ENCODE assay signal across 17 cellular contexts in genomic region chr12:122749569-122750332, GRCh38. TPM values are rescaled to one million over a fixed set of nuclear protein-coding genes. Genes with fewer than 3 reads are reported as not detected.
A peak's percentile ranks its signal among the peaks of the same experiment; 100 is the strongest.
DNase-seq lines count a peak whose midpoint lies in the region; ATAC-seq and TF ChIP-seq lines count a peak whose summit lies in the region.
"Had no signal": no experiment of that assay in that cellular context is flagged by ENCODE, and none has a peak within 500 bp of the region (broad histone marks: within the 10 kb centered on the region; RNA-seq: fewer than 3 reads in every experiment).

No MANE protein-coding gene starts in this region.

- no peak for ATAC-seq in HG03469 (IDR thresholded peaks at IDR 0.05; ENCODE audit: unreplicated experiment)
- ATAC-seq: esophagus mucosa; stimulated activated naive CD8-positive, alpha-beta T cell treated with anti-CD3 and anti-CD28 coated beads, Interleukin-15, Interleukin-2, amounts not matched to agents 100 U/mL and 50 U/mL, for 24 hours had no signal

- peaks cover 0 to 5% of the 10 kb centered on the region in 2 donors for H3K4me1 ChIP-seq in esophagus (ENCODE audit: control insufficient read depth in 2 of 2, insufficient read depth in 2 of 2, low read length in 1 of 2)
- H3K4me1 ChIP-seq in vagina: peaks cover 18% of the 10 kb centered on the region

- BruUV-seq in MCF 10A (replicated peaks; lab: Mats Ljungman, UMichigan): no TSS peak

- POLR2A ChIA-PET in MCF 10A (lab: Yijun Ruan, JAX): no interaction called here

- intact Hi-C loops in MCF 10A (cut with micrococcal nuclease): loop anchor here (5.0 to 10.0 kb wide), 2 partner anchors 203 to 225 kb away; partner anchors contain the start of genes KNTC1 and RSRC2
- intact Hi-C loops in vagina (cut with DNase I): no loop called here
- intact Hi-C loops in cardiac septum (cut with DNase I): loop anchor here (5.0 kb wide), 1 partner anchor 222 kb away; the partner anchor contains the start of genes KNTC1 and RSRC2

- peak; percentile 88 to 99 for DNase-seq in T47D (ENCODE audit: low read depth in 1 of 2, low spot score in 1 of 2)
- no peak for DNase-seq in MCF 10A (ENCODE audit: unreplicated experiment)
- peak; percentile 98 for DNase-seq in NCI-H69 (lab: John Stamatoyannopoulos, UW)
- DNase-seq in vagina (ENCODE audit: extremely low spot score in 2 of 2): no peak
- no peak for DNase-seq in cardiac septum (ENCODE audit: low spot score)
- no peak for DNase-seq in hepatic stellate cell (ENCODE audit: low spot score)
- DNase-seq: activated CD8-positive, alpha-beta memory T cell treated with anti-CD3 and anti-CD28 coated beads for 24 hours; activated naive CD4-positive, alpha-beta T cell treated with anti-CD3 and anti-CD28 coated beads for 36 hours; GDM1; NCI-H1048; stimulated activated naive CD8-positive, alpha-beta T cell treated with anti-CD3 and anti-CD28 coated beads, Interleukin-15, Interleukin-2, amounts not matched to agents 100 U/mL and 50 U/mL, for 24 hours had no signal

- H3K9me3 Mint-ChIP-seq in MCF 10A (ENCODE audit: unreplicated experiment): no peaks in the 10 kb centered on the region
- H3K9me3 Mint-ChIP-seq: activated naive CD4-positive, alpha-beta T cell treated with anti-CD3 and anti-CD28 coated beads for 36 hours; memory B cell had no signal

- no peak for TF ChIP-seq CTCF in MCF 10A (IDR thresholded peaks at IDR 0.05; ENCODE audit: unreplicated experiment)
- no peak for TF ChIP-seq CTCF in vagina (IDR thresholded peaks at IDR 0.05)

- H3K36me3 ChIP-seq in esophagus (ENCODE audit: control insufficient read depth in 2 of 2, insufficient read depth in 2 of 2, low read length in 1 of 2) (peaks cover 0 to 2% of the 10 kb centered on the region in 2 donors), vagina (peaks cover 0 to 7% of the 10 kb centered on the region in 2 donors)

- H3K27me3 ChIP-seq in esophagus (ENCODE audit: control insufficient read depth in 1 of 2, insufficient read depth in 2 of 2, low read length in 2 of 2) (no peaks in the 10 kb centered on the region), vagina (no peaks in the 10 kb centered on the region)

- no peaks in the 10 kb centered on the region for H3K9me3 ChIP-seq in esophagus (ENCODE audit: control insufficient read depth in 2 of 2, insufficient read depth in 1 of 2, low read depth in 1 of 2, low read length in 1 of 2)
- H3K9me3 ChIP-seq in vagina: no peaks in the 10 kb centered on the region

- H3K4me3 ChIP-seq in esophagus (ENCODE audit: low read depth in 1 of 2, low read length in 2 of 2) (no peak overlapping the region), vagina (no peak overlapping the region)

- CTCF ChIA-PET in MCF 10A (lab: Yijun Ruan, JAX): interaction anchor here (0.6 to 1.2 kb wide), 3 partner anchors 11 to 797 kb away, joined by 3 to 6 read pairs (median 3); no protein-coding TSS in a partner anchor

- H3K36me3 Mint-ChIP-seq in MCF 10A (ENCODE audit: insufficient read depth, unreplicated experiment): peaks cover 14% of the 10 kb centered on the region

- in situ Hi-C loops in T47D (cut with HindIII; ENCODE audit: low pct_unique_long_range_greater_than_20kb, low sequenced_read_pairs): no loop called here

- TF ChIP-seq POLR2A in vagina (IDR thresholded peaks at IDR 0.05): no peak

- H3K27me3 Mint-ChIP-seq in MCF 10A (ENCODE audit: insufficient read depth, unreplicated experiment): no peaks in the 10 kb centered on the region
- H3K27me3 Mint-ChIP-seq: B cell, memory B cell had no signal

- H3K27ac Mint-ChIP-seq in MCF 10A (ENCODE audit: low read depth, unreplicated experiment): no peak overlapping the region
- H3K27ac Mint-ChIP-seq: activated naive CD4-positive, alpha-beta T cell treated with anti-CD3 and anti-CD28 coated beads for 36 hours; memory B cell had no signal

- WGBS in esophagus, 2 donors: 72 to 75% methylated on average over 6 of the region's 6 CpGs

- no peak overlapping the region for H3K4me3 Mint-ChIP-seq in MCF 10A (ENCODE audit: unreplicated experiment)

- peaks cover 11% of the 10 kb centered on the region for H3K4me1 Mint-ChIP-seq in MCF 10A (ENCODE audit: insufficient read depth, unreplicated experiment)

- H3K27ac ChIP-seq in esophagus (ENCODE audit: low read depth in 2 of 2, low read length in 1 of 2): peak overlapping the region; percentile 10 to 78
- no peak overlapping the region for H3K27ac ChIP-seq in vagina

RNA-seq across cellular contexts. Expression of gene DENR, which starts 2.9 kb away (rescaled TPM):
- total RNA-seq in MCF 10A (2022) (87.9 and 104 TPM in 2 replicates), vagina (18.2 TPM), cardiac septum (23.8 TPM)
- 10 to 100 TPM; 24.2 to 27.6 TPM for polyA plus RNA-seq in esophagus

RNA-seq across cellular contexts. Expression of gene HCAR1, which starts 19.1 kb away (rescaled TPM):
- total RNA-seq in MCF 10A (2022) (not detected in 2 replicates), vagina (0.25 TPM), cardiac septum (not detected)
- polyA plus RNA-seq in esophagus: under 1 TPM; 0.15 to 0.18 TPM
- total RNA-seq: B cell had no signal

RNA-seq across cellular contexts. Expression of gene CCDC62, which starts 24.6 kb away (rescaled TPM):
- total RNA-seq in MCF 10A (2022) (0.51 and 0.81 TPM in 2 replicates), vagina (0.98 TPM), cardiac septum (0.65 TPM)
- polyA plus RNA-seq in esophagus: under 1 TPM; 0.02 to 0.04 TPM

RNA-seq across cellular contexts. Expression of gene HCAR3, which starts 33.1 kb away (rescaled TPM):
- total RNA-seq in MCF 10A (2022) (not detected in 2 replicates), vagina (0.74 TPM), cardiac septum (0.54 TPM)
- 10 to 100 TPM in 1 of 2 donors, 1 to 10 TPM in 1; 7.5 to 10.2 TPM for polyA plus RNA-seq in esophagus
- total RNA-seq: activated naive CD4-positive, alpha-beta T cell treated with anti-CD3 and anti-CD28 coated beads for 36 hours; renal cortical epithelial cell had no signal

RNA-seq across cellular contexts. Expression of gene HCAR2, which starts 46.6 kb away (rescaled TPM):
- 0.19 TPM in 1 of 2 replicates, not detected in the other for total RNA-seq in MCF 10A (2022)
- polyA plus RNA-seq in esophagus: 10 to 100 TPM; 35.6 to 53.2 TPM
- total RNA-seq in vagina: 7.9 TPM
- total RNA-seq in cardiac septum: 0.59 TPM
- total RNA-seq: activated naive CD4-positive, alpha-beta T cell treated with anti-CD3 and anti-CD28 coated beads for 36 hours; B cell; renal cortical epithelial cell had no signal

Comparison
In these comparisons a context has a peak if more than half of its experiments do, and no peak if none do; other contexts are left out.
1. DNase-seq: peak in T47D (2 of 2) and NCI-H69 (single experiment); none in MCF 10A (single experiment), vagina (0 of 2), cardiac septum (single experiment) and hepatic stellate cell (single experiment).